1 cellular context compared by ENCODE assay signal in the genomic region with DNA sequence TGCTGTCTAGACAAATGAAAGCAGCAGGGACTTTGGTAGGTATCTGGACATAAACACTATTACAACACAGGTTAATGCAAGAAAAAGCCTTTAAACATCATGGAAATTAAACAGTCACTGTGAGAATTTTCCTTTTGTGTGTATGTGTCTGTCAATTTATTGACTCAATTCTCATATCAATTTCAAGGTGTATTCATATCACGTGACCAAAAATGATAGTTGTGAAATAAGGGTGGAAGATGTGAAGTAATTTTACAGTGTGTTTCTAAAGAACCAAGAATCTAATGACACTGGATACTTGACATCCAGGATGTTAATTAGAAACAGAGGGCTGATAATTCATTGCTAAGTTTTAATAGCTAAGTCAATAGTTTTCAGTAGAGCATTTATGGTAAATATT.
TF ChIP-seq lines count a peak whose summit lies in the region.

No MANE protein-coding gene starts in this region.

TF ChIP-seq in K562, 482 proteins besides CTCF, POLR2A, EP300 and RAD21 (continued from another document):
- TF ChIP-seq RCOR1 (IDR thresholded peaks at IDR 0.05; ENCODE audit: borderline replicate concordance in 1 of 2, low read depth in 2 of 2, low read length in 2 of 2) (no peak), TCF7L2 (IDR thresholded peaks at IDR 0.05; ENCODE audit: low read depth, low read length) (no peak)
